1 cellular context compared by ENCODE assay signal in the genomic region with DNA sequence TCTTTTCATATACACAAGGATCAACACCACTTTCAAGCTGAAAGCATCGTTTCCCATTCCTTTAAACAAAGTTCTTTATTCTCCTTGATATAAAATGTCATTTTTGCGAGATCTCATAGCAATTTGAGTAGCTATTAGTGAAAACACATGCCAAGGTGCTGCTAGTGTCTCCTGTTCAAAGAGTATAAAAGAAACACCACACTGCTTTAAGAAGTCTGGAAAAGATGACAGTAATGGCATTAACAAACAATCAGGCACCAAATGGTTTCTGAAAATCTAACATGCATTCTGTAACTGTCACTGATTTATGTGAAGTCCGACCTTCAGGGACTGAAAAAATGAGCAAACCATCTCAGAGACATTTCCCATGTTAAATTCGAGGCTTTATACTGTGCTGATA.
A peak's percentile ranks its signal among the peaks of the same experiment; 100 is the strongest.
TF ChIP-seq lines count a peak whose summit lies in the region.

No MANE protein-coding gene starts in this region.

TF ChIP-seq in neural cell, 6 proteins besides CTCF, POLR2A, EP300 and RAD21:
- TF ChIP-seq EZH2 (IDR thresholded peaks at IDR 0.05; ENCODE audit: borderline replicate concordance, insufficient read depth, low read length, poor library complexity, severe bottlenecking) (no peak), POLR2AphosphoS5 (IDR thresholded peaks at IDR 0.05) (peak; percentile 62)
- TF ChIP-seq, protein P1, sequence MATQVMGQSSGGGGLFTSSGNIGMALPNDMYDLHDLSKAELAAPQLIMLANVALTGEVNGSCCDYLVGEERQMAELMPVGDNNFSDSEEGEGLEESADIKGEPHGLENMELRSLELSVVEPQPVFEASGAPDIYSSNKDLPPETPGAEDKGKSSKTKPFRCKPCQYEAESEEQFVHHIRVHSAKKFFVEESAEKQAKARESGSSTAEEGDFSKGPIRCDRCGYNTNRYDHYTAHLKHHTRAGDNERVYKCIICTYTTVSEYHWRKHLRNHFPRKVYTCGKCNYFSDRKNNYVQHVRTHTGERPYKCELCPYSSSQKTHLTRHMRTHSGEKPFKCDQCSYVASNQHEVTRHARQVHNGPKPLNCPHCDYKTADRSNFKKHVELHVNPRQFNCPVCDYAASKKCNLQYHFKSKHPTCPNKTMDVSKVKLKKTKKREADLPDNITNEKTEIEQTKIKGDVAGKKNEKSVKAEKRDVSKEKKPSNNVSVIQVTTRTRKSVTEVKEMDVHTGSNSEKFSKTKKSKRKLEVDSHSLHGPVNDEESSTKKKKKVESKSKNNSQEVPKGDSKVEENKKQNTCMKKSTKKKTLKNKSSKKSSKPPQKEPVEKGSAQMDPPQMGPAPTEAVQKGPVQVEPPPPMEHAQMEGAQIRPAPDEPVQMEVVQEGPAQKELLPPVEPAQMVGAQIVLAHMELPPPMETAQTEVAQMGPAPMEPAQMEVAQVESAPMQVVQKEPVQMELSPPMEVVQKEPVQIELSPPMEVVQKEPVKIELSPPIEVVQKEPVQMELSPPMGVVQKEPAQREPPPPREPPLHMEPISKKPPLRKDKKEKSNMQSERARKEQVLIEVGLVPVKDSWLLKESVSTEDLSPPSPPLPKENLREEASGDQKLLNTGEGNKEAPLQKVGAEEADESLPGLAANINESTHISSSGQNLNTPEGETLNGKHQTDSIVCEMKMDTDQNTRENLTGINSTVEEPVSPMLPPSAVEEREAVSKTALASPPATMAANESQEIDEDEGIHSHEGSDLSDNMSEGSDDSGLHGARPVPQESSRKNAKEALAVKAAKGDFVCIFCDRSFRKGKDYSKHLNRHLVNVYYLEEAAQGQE (IDR thresholded peaks at IDR 0.05; ENCODE audit: borderline replicate concordance), result no peak
